In the genomic region with DNA sequence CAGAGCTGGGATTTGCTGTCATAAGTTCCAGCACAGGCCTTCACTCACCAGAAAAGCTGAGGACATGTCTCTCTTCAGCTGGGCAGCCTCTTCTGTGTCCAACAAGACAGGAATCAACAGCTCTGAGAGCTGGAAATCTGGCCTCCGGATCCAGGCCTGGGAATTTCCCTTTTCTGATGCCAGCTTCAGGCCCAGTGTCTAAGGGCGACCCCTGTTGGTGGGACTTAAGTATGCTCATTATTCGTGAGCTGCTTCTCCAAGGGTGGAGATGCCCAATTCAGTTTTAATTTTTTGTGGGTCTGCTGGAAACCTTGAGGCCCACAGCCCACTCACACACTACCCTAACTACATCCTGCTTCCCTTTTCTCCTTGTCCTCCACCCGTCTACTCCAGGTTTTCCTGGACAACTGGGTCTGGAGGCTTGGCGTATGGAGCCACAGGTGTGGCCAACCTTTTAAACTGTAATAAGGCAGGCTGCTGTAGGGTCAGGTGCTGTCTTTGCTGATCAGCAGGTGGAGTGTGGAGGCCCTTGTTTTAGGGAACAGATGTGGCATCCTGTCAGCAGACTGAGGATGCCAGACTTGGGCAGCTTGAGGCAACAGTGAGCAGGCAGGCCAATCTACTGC, we compare ENCODE assay signal across 8 cellular contexts. TPM values are rescaled to one million over a fixed set of nuclear protein-coding genes. Genes with fewer than 3 reads are reported as not detected.
DNase-seq lines count a peak whose midpoint lies in the region; ATAC-seq and TF ChIP-seq lines count a peak whose summit lies in the region.

No MANE protein-coding gene starts in this region.

- no peak for ATAC-seq in HG03520 (IDR thresholded peaks at IDR 0.05; ENCODE audit: unreplicated experiment)

- peak; percentile 69 for DNase-seq in ACHN
- peak; percentile 70 for DNase-seq in GM19240 (ENCODE audit: insufficient read length, low spot score)
- DNase-seq in NCI-H526 treated with DMSO at 0.1 percent for 48 hours (lab: John Stamatoyannopoulos, UW): peak; percentile 31
- peak; percentile 78 for DNase-seq in activated CD8-positive, alpha-beta memory T cell treated with anti-CD3 and anti-CD28 coated beads for 24 hours
- peak; percentile 83 for DNase-seq in endothelial cell (ENCODE audit: low spot score)
- DNase-seq in midbrain (lab: John Stamatoyannopoulos, UW): peak; percentile 58
- DNase-seq in stimulated activated CD8-positive, alpha-beta memory T cell treated with anti-CD3 and anti-CD28 coated beads, Interleukin-4, amount 100 ng/mL, for 24 hours (ENCODE audit: low read depth): peak; percentile 40

- peak; percentile 90 for TF ChIP-seq CTCF in endothelial cell (IDR thresholded peaks at IDR 0.05; ENCODE audit: unreplicated experiment)

- H3K4me1 Mint-ChIP-seq in endothelial cell (ENCODE audit: unreplicated experiment): peaks cover 21% of the 10 kb centered on the region

- H3K27ac Mint-ChIP-seq in endothelial cell (ENCODE audit: unreplicated experiment): no peak overlapping the region

- H3K4me3 Mint-ChIP-seq in endothelial cell (ENCODE audit: unreplicated experiment): no peak overlapping the region

- no peaks in the 10 kb centered on the region for H3K9me3 Mint-ChIP-seq in endothelial cell (ENCODE audit: unreplicated experiment)

- H3K27me3 Mint-ChIP-seq in endothelial cell (ENCODE audit: unreplicated experiment): peaks cover 7% of the 10 kb centered on the region

- in situ Hi-C loops in ACHN (cut with HindIII; ENCODE audit: low pct_ligation_motif_present, low pct_unique_long_range_greater_than_20kb, low sequenced_read_pairs): no loop called here

- H3K36me3 Mint-ChIP-seq in endothelial cell (ENCODE audit: low read depth, unreplicated experiment): no peaks in the 10 kb centered on the region

RNA-seq across cellular contexts. Expression of a gene that starts 2.6 kb away (rescaled TPM):
- total RNA-seq in endothelial cell (ENCODE audit: unreplicated experiment): not detected

Comparison
In these comparisons a context has a peak if more than half of its experiments do, and no peak if none do; other contexts are left out.
1. DNase-seq: peak in every context shown above with its lines; median percentile 83 in endothelial cell; 78 in activated CD8-positive, alpha-beta memory T cell treated with anti-CD3 and anti-CD28 coated beads for 24 hours; 70 in GM19240; 69 in ACHN; 58 in midbrain; 40 in stimulated activated CD8-positive, alpha-beta memory T cell treated with anti-CD3 and anti-CD28 coated beads, Interleukin-4, amount 100 ng/mL, for 24 hours; 31 in NCI-H526 treated with DMSO at 0.1 percent for 48 hours.